8 cellular contexts compared by ENCODE assay signal in genomic region chr15:49154799-49155109, GRCh38. TPM values are rescaled to one million over a fixed set of nuclear protein-coding genes. Genes with fewer than 3 reads are reported as not detected.
DNase-seq lines count a peak whose midpoint lies in the region; ATAC-seq and TF ChIP-seq lines count a peak whose summit lies in the region.

No MANE protein-coding gene starts in this region.

- H3K27ac ChIP-seq in ACC112 (ENCODE audit: low read depth, low read length) (peak overlapping the region; percentile 75), HCT116 (ENCODE audit: low read depth, low read length) (peak overlapping the region; percentile 46; the same call in 1 of the 2 replicates), left lung (peak overlapping the region; percentile 87 to 95)

- RAD21 ChIA-PET in HCT116 (lab: Charles Lee; ENCODE audit: low non-redundant PET in 1 of 2, low total read pairs in 2 of 2, uncharacterized antibody in 2 of 2, unreplicated experiment in 2 of 2): no interaction called here

- H3K27me3 Mint-ChIP-seq in activated naive CD8-positive, alpha-beta T cell: no peaks in the 10 kb centered on the region
- no peaks in the 10 kb centered on the region for H3K27me3 Mint-ChIP-seq in type B pancreatic cell

- no peak for TF ChIP-seq POLR2A in HCT116 (IDR thresholded peaks at IDR 0.05; ENCODE audit: borderline replicate concordance, extremely low read depth, insufficient read depth, insufficient read length)

- ATAC-seq in HCT116 (no peak), left lung (no peak)

- peaks cover 23% of the 10 kb centered on the region for H3K4me1 ChIP-seq in ACC112 (ENCODE audit: control insufficient read depth, insufficient read depth, low read length, unreplicated experiment)
- peaks cover 16 to 28% of the 10 kb centered on the region in 2 experiments for H3K4me1 ChIP-seq in HCT116 (ENCODE audit: control insufficient read depth in 1 of 2, insufficient read depth in 2 of 2, low read length in 2 of 2)
- H3K4me1 ChIP-seq in left lung: peaks cover 26 to 53% of the 10 kb centered on the region in 2 donors

- H3K9me2 ChIP-seq in HCT116 (ENCODE audit: insufficient read depth): no peaks in the 10 kb centered on the region

- no peak for TF ChIP-seq RAD21 in HCT116 (IDR thresholded peaks at IDR 0.05; ENCODE audit: low read depth)

- H3K9me3 ChIP-seq in HCT116 (ENCODE audit: control insufficient read depth in 1 of 2, insufficient read depth in 1 of 2, low read depth in 1 of 2, low read length in 2 of 2): no peaks in the 10 kb centered on the region
- H3K9me3 ChIP-seq in left lung: no peaks in the 10 kb centered on the region

- H2AFZ ChIP-seq in ACC112 (ENCODE audit: low read length, unreplicated experiment) (no peak overlapping the region), HCT116 (ENCODE audit: low read depth, low read length, poor library complexity, severe bottlenecking) (no peak overlapping the region)

- CTCF ChIA-PET in HCT116 (lab: Charles Lee): interaction anchor here (1.8 kb wide), 1 partner anchor 8 kb away, joined by 15 read pairs; no protein-coding TSS in a partner anchor

- TF ChIP-seq CTCF in HCT116 (IDR thresholded peaks at IDR 0.05 in 2 of 3, conservative IDR thresholded peaks at IDR 0.05 in 1 of 3; ENCODE audit: borderline replicate concordance in 1 of 3, insufficient read depth in 1 of 3, low read depth in 2 of 3, low read length in 2 of 3) (no peak), left lung (IDR thresholded peaks at IDR 0.05) (no peak), type B pancreatic cell (conservative IDR thresholded peaks at IDR 0.05) (no peak)

- peak overlapping the region; percentile 99 for H3K27ac Mint-ChIP-seq in activated naive CD8-positive, alpha-beta T cell
- peak overlapping the region; percentile 99 for H3K27ac Mint-ChIP-seq in type B pancreatic cell

- H3K36me3 Mint-ChIP-seq in activated naive CD8-positive, alpha-beta T cell: peaks cover 3% of the 10 kb centered on the region
- peaks cover 3% of the 10 kb centered on the region for H3K36me3 Mint-ChIP-seq in type B pancreatic cell

- H3K9me3 Mint-ChIP-seq in activated naive CD8-positive, alpha-beta T cell (ENCODE audit: low read depth): no peaks in the 10 kb centered on the region
- H3K9me3 Mint-ChIP-seq in type B pancreatic cell: no peaks in the 10 kb centered on the region

- peaks cover 82% of the 10 kb centered on the region for H3K79me2 ChIP-seq in ACC112 (ENCODE audit: control insufficient read depth, insufficient read depth, low read length, unreplicated experiment)
- H3K79me2 ChIP-seq in HCT116 (ENCODE audit: insufficient read depth, low read length): peaks cover 68% of the 10 kb centered on the region

- H3K27me3 ChIP-seq in ACC112 (ENCODE audit: insufficient read depth, low read length) (no peaks in the 10 kb centered on the region), HCT116 (ENCODE audit: insufficient read depth, low read length) (no peaks in the 10 kb centered on the region), left lung (no peaks in the 10 kb centered on the region)

- peak overlapping the region; percentile 99 for H3K4me3 Mint-ChIP-seq in activated naive CD8-positive, alpha-beta T cell
- H3K4me3 Mint-ChIP-seq in type B pancreatic cell: peak overlapping the region; percentile 100

- peak overlapping the region; percentile 90 for H3K9ac ChIP-seq in HCT116 (ENCODE audit: low read length)

- peaks cover 66% of the 10 kb centered on the region for H3K4me1 Mint-ChIP-seq in activated naive CD8-positive, alpha-beta T cell (ENCODE audit: low read depth)
- H3K4me1 Mint-ChIP-seq in type B pancreatic cell (ENCODE audit: unreplicated experiment): peaks cover 45% of the 10 kb centered on the region

- BruUV-seq in HCT116 (replicated peaks; lab: Mats Ljungman, UMichigan): no TSS peak

- H3K36me3 ChIP-seq in ACC112 (ENCODE audit: insufficient read depth, low read length): no peaks in the 10 kb centered on the region
- H3K36me3 ChIP-seq in HCT116 (ENCODE audit: control insufficient read depth in 1 of 2, insufficient read depth in 2 of 2, low read length in 2 of 2): no peaks in the 10 kb centered on the region
- no peaks in the 10 kb centered on the region for H3K36me3 ChIP-seq in left lung

- H4K20me1 ChIP-seq in HCT116 (ENCODE audit: insufficient read depth): peaks cover 10% of the 10 kb centered on the region; the same call in 1 of the 2 replicates

- POLR2A ChIA-PET in HCT116 (lab: Charles Lee): interaction anchor here (2.2 kb wide), 1 partner anchor 16 kb away, joined by 16 read pairs; the partner anchor contains the start of gene GALK2

- peak overlapping the region; percentile 98 for H3K4me3 ChIP-seq in ACC112 (ENCODE audit: low read depth, low read length)
- H3K4me3 ChIP-seq in HCT116 (replicated peaks in 1 of 2; ENCODE audit: low read depth in 1 of 2, low read length in 2 of 2): peak overlapping the region; percentile 92 to 94
- peak overlapping the region; percentile 95 to 100 for H3K4me3 ChIP-seq in left lung

- peak overlapping the region; percentile 84 for H3K4me2 ChIP-seq in HCT116 (ENCODE audit: low read length)

- DNase-seq in HCT116 (ENCODE audit: low read depth, low spot score) (no peak), left lung (no peak), type B pancreatic cell (ENCODE audit: extremely low spot score, unreplicated experiment) (no peak), AG20443 (ENCODE audit: low spot score) (no peak), UCSD-AML1 (lab: John Stamatoyannopoulos, UW; ENCODE audit: unreplicated experiment) (no peak), HK-2 (ENCODE audit: unreplicated experiment) (no peak)

- intact Hi-C loops in HCT116 (cut with micrococcal nuclease): no loop called here
- intact Hi-C loops in left lung (cut with DNase I): no loop called here

TF ChIP-seq in HCT116, 20 proteins besides CTCF, POLR2A, EP300 and RAD21:
- no peak for TF ChIP-seq FOSL1 (IDR thresholded peaks at IDR 0.05; ENCODE audit: low read depth)
- 0 out of 2 replicates have a peak, but pooled peaks have one; percentile 8 for TF ChIP-seq CEBPB (IDR thresholded peaks at IDR 0.05; ENCODE audit: low read depth)
- no peak for TF ChIP-seq SP1 (IDR thresholded peaks at IDR 0.05; ENCODE audit: low read depth)
TF ChIP-seq in HCT116: peak in this region for 1.

RNA-seq across cellular contexts. Expression of gene COPS2, which starts 0.6 kb away (rescaled TPM):
- total RNA-seq in HCT116 (2021; ENCODE audit: unreplicated experiment) (93.6 TPM), left lung (10 to 100 TPM; 59.9 to 62.6 TPM), type B pancreatic cell (ENCODE audit: low replicate concordance) (71.1 and 86.5 TPM in 2 replicates)
- 23.4 and 34.4 TPM in 2 replicates for polyA plus RNA-seq in HCT116 (2012)

RNA-seq across cellular contexts. Expression of gene GALK2, which starts 15.3 kb away (rescaled TPM):
- total RNA-seq in HCT116 (2021; ENCODE audit: unreplicated experiment) (18.7 TPM), left lung (10 to 100 TPM; 36.3 to 43.1 TPM), type B pancreatic cell (ENCODE audit: low replicate concordance) (24.9 and 26.9 TPM in 2 replicates)
- 11.9 and 14.3 TPM in 2 replicates for polyA plus RNA-seq in HCT116 (2012)
